Comparison of ENCODE assay signal across 7 cellular contexts in genomic region chr9:35691325-35691631, GRCh38. TPM values are rescaled to one million over a fixed set of nuclear protein-coding genes. Genes with fewer than 3 reads are reported as not detected.
A peak's percentile ranks its signal among the peaks of the same experiment; 100 is the strongest.
DNase-seq lines count a peak whose midpoint lies in the region; ATAC-seq and TF ChIP-seq lines count a peak whose summit lies in the region.

No MANE protein-coding gene starts in this region.

- H3K4me3 ChIP-seq in HUES6 (ENCODE audit: low read depth, low read length) (peak overlapping the region; percentile 91), iPS DF 6.9 (ENCODE audit: low read length) (peak overlapping the region; percentile 61; the same call in 1 of the 2 replicates)

- H3K27me3 ChIP-seq in HUES6 (ENCODE audit: control insufficient read depth, insufficient read depth, low read length) (no peaks in the 10 kb centered on the region), iPS DF 6.9 (ENCODE audit: control insufficient read depth, insufficient read depth, low read length) (no peaks in the 10 kb centered on the region)

- H3K27ac ChIP-seq in HUES6 (ENCODE audit: low read depth, low read length) (peak overlapping the region; percentile 85; the same call in 1 of the 2 replicates), iPS DF 6.9 (ENCODE audit: low read length) (no peak overlapping the region)

- H3K27ac Mint-ChIP-seq in activated CD8-positive, alpha-beta T cell treated with anti-CD3 and anti-CD28 coated beads for 36 hours = peak overlapping the region; percentile 42
- H3K27ac Mint-ChIP-seq in stimulated activated memory B cell treated with anti-CD40 and anti-IgM and Interleukin-4, amounts not matched to agents 10 μg/mL and 1 μg/mL and 100 μg/mL, for 72 hours = peak overlapping the region; percentile 83

- intact Hi-C loops in activated CD8-positive, alpha-beta T cell treated with anti-CD3 and anti-CD28 coated beads for 36 hours (cut with micrococcal nuclease) = no loop called here

- peaks cover 15% of the 10 kb centered on the region; the same call in 1 of the 2 replicates for H3K4me1 ChIP-seq in HUES6 (ENCODE audit: control insufficient read depth, insufficient read depth, low read length)
- H3K4me1 ChIP-seq in iPS DF 6.9 (ENCODE audit: control insufficient read depth, insufficient read depth, low read length) = peaks cover 2% of the 10 kb centered on the region; the same call in 1 of the 2 replicates

- TF ChIP-seq CTCF in activated CD8-positive, alpha-beta T cell treated with anti-CD3 and anti-CD28 coated beads for 36 hours (IDR thresholded peaks at IDR 0.05) = no peak

- no peaks in the 10 kb centered on the region for H3K9me3 ChIP-seq in HUES6 (ENCODE audit: control insufficient read depth, insufficient read depth, low read depth, low read length)
- no peaks in the 10 kb centered on the region for H3K9me3 ChIP-seq in iPS DF 6.9 (ENCODE audit: control insufficient read depth, insufficient read depth, low read length)

- H3K27me3 Mint-ChIP-seq in activated CD8-positive, alpha-beta T cell treated with anti-CD3 and anti-CD28 coated beads for 36 hours = no peaks in the 10 kb centered on the region
- no peaks in the 10 kb centered on the region for H3K27me3 Mint-ChIP-seq in stimulated activated memory B cell treated with anti-CD40 and anti-IgM and Interleukin-4, amounts not matched to agents 10 μg/mL and 1 μg/mL and 100 μg/mL, for 72 hours

- peaks cover 31% of the 10 kb centered on the region for H3K36me3 ChIP-seq in HUES6 (ENCODE audit: control insufficient read depth, insufficient read depth, low read length)
- peaks cover 6% of the 10 kb centered on the region; the same call in 1 of the 2 replicates for H3K36me3 ChIP-seq in iPS DF 6.9 (ENCODE audit: control insufficient read depth, insufficient read depth, low read length)

- H3K9me3 Mint-ChIP-seq in activated CD8-positive, alpha-beta T cell treated with anti-CD3 and anti-CD28 coated beads for 36 hours = no peaks in the 10 kb centered on the region
- H3K9me3 Mint-ChIP-seq in stimulated activated memory B cell treated with anti-CD40 and anti-IgM and Interleukin-4, amounts not matched to agents 10 μg/mL and 1 μg/mL and 100 μg/mL, for 72 hours = no peaks in the 10 kb centered on the region

- H3K9ac ChIP-seq in HUES6 (ENCODE audit: low read length) = peak overlapping the region; percentile 76

- no peaks in the 10 kb centered on the region for H3K36me3 Mint-ChIP-seq in activated CD8-positive, alpha-beta T cell treated with anti-CD3 and anti-CD28 coated beads for 36 hours (ENCODE audit: low read depth)
- peaks cover under 1% of the 10 kb centered on the region for H3K36me3 Mint-ChIP-seq in stimulated activated memory B cell treated with anti-CD40 and anti-IgM and Interleukin-4, amounts not matched to agents 10 μg/mL and 1 μg/mL and 100 μg/mL, for 72 hours

- ATAC-seq in activated CD8-positive, alpha-beta T cell treated with anti-CD3 and anti-CD28 coated beads for 36 hours = no peak
- ATAC-seq in stimulated activated memory B cell treated with anti-CD40 and anti-IgM and Interleukin-4, amounts not matched to agents 10 μg/mL and 1 μg/mL and 100 μg/mL, for 72 hours = peak; percentile 25
- no peak for ATAC-seq in GM18909 (IDR thresholded peaks at IDR 0.05; ENCODE audit: poor library complexity, unreplicated experiment)
- ATAC-seq in HG03457 (IDR thresholded peaks at IDR 0.05; ENCODE audit: unreplicated experiment) = no peak
- ATAC-seq in HG02970 (IDR thresholded peaks at IDR 0.05; ENCODE audit: low FRiP score, unreplicated experiment) = no peak

- H3K4me3 Mint-ChIP-seq in activated CD8-positive, alpha-beta T cell treated with anti-CD3 and anti-CD28 coated beads for 36 hours = peak overlapping the region; percentile 72
- peak overlapping the region; percentile 95 for H3K4me3 Mint-ChIP-seq in stimulated activated memory B cell treated with anti-CD40 and anti-IgM and Interleukin-4, amounts not matched to agents 10 μg/mL and 1 μg/mL and 100 μg/mL, for 72 hours

- WGBS in iPS DF 6.9 (ENCODE audit: insufficient coverage, insufficient read length) = no CpG with 5 or more reads among the region's 10 CpGs

- H3K4me1 Mint-ChIP-seq in activated CD8-positive, alpha-beta T cell treated with anti-CD3 and anti-CD28 coated beads for 36 hours (ENCODE audit: low read depth) = peaks cover 18% of the 10 kb centered on the region
- H3K4me1 Mint-ChIP-seq in stimulated activated memory B cell treated with anti-CD40 and anti-IgM and Interleukin-4, amounts not matched to agents 10 μg/mL and 1 μg/mL and 100 μg/mL, for 72 hours = peaks cover 21% of the 10 kb centered on the region

- DNase-seq in activated CD8-positive, alpha-beta T cell treated with anti-CD3 and anti-CD28 coated beads for 36 hours = no peak
- no peak for DNase-seq in iPS DF 6.9 (ENCODE audit: low read depth, low spot score)

- POLR2A ChIA-PET in activated CD8-positive, alpha-beta T cell treated with anti-CD3 and anti-CD28 coated beads for 36 hours (lab: Charles Lee) = interaction anchor here (0.8 to 3.0 kb wide), 11 partner anchors 14 to 74 kb away, joined by 3 to 12 read pairs (median 4); partner anchors contain the start of genes ARHGEF39, CCDC107, RMRP and TLN1

- CTCF ChIA-PET in activated CD8-positive, alpha-beta T cell treated with anti-CD3 and anti-CD28 coated beads for 36 hours (lab: Charles Lee) = interaction anchor here (0.9 to 12.7 kb wide), 10 partner anchors 8 to 88 kb away, joined by 3 to 313 read pairs (median 4); partner anchors contain the start of genes ARHGEF39, CA9, CCDC107 and CREB3

RNA-seq across cellular contexts. Expression of gene TPM2, which starts 1.6 kb away (rescaled TPM):
- total RNA-seq in activated CD8-positive, alpha-beta T cell treated with anti-CD3 and anti-CD28 coated beads for 36 hours = 1 to 10 TPM; 4.8 to 5.3 TPM

RNA-seq across cellular contexts. Expression of gene CA9, which starts 17.6 kb away (rescaled TPM):
- total RNA-seq in activated CD8-positive, alpha-beta T cell treated with anti-CD3 and anti-CD28 coated beads for 36 hours = 1 to 10 TPM; 4.5 to 4.9 TPM

RNA-seq across cellular contexts. Expression of gene ARHGEF39, which starts 26.3 kb away (rescaled TPM):
- total RNA-seq in activated CD8-positive, alpha-beta T cell treated with anti-CD3 and anti-CD28 coated beads for 36 hours = 10 to 100 TPM; 16.0 to 19.9 TPM

RNA-seq across cellular contexts. Expression of gene CCDC107, which starts 33.2 kb away (rescaled TPM):
- 10 to 100 TPM; 12.1 to 13.7 TPM for total RNA-seq in activated CD8-positive, alpha-beta T cell treated with anti-CD3 and anti-CD28 coated beads for 36 hours

RNA-seq across cellular contexts. Expression of gene RMRP, which starts 33.5 kb away (rescaled TPM):
- over 10,000 TPM; 13,164 to 13,311 TPM for total RNA-seq in activated CD8-positive, alpha-beta T cell treated with anti-CD3 and anti-CD28 coated beads for 36 hours
